Comparison of ENCODE assay signal across 16 cellular contexts in the genomic region with DNA sequence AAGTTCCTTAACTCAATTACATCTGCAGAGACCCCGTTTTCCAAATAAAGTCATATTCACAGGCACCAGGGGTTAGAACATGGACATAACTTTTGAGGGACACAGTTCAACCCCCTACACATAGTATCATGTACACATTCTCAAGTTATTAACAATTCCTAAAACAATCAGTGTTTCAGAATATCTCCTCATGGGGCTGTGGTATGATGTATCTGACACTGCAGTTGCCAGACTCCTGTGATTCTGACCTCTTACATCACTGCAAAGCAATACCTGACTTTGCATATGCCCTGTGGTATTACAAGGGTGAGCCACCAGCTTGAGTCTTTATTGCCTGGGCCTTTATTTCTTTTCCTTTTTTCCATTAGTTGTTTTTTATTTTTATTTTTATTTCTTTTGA.
DNase-seq lines count a peak whose midpoint lies in the region; ATAC-seq and TF ChIP-seq lines count a peak whose summit lies in the region.
"Had no signal": no experiment of that assay in that cellular context is flagged by ENCODE, and none has a peak within 500 bp of the region (broad histone marks: within the 10 kb centered on the region; RNA-seq: fewer than 3 reads in every experiment).

No MANE protein-coding gene starts in this region.

- H3K27ac ChIP-seq in ACC112 (ENCODE audit: low read depth, low read length) (0 out of 2 replicates have a peak overlapping the region, but pooled peaks have one; percentile 18), Panc1 (ENCODE audit: low read length) (peak overlapping the region; percentile 68; the same call in 1 of the 2 replicates), transverse colon (no peak overlapping the region)
- H3K27ac ChIP-seq: C4-2B had no signal

- no peak for TF ChIP-seq EP300 in transverse colon (IDR thresholded peaks at IDR 0.05; ENCODE audit: low read depth)

- no peak for DNase-seq in Panc1 (ENCODE audit: low read depth, low spot score)
- DNase-seq in renal cortical epithelial cell (ENCODE audit: low read depth) = peak; percentile 43
- DNase-seq in transverse colon = no peak
- DNase-seq in putamen (ENCODE audit: low spot score) = no peak
- DNase-seq: BE2C; CD8-positive, alpha-beta T cell; COR-L47; DMS153; DMS79 treated with DMSO at 0.1 percent for 48 hours; GDM1; GOT3; H9 had no signal

- no peak overlapping the region for H3K4me3 Mint-ChIP-seq in dendritic cell treated with granulocyte-macrophage colony-stimulating factor and Interleukin-4, amounts not matched to agents 40 ng/mL and 50 ng/mL, for 4 days
- H3K4me3 Mint-ChIP-seq: CD8-positive, alpha-beta T cell; H9 had no signal

- no peaks in the 10 kb centered on the region for H3K36me3 Mint-ChIP-seq in dendritic cell treated with granulocyte-macrophage colony-stimulating factor and Interleukin-4, amounts not matched to agents 40 ng/mL and 50 ng/mL, for 4 days (ENCODE audit: low read depth)
- H3K36me3 Mint-ChIP-seq: CD8-positive, alpha-beta T cell had no signal

- POLR2A ChIA-PET in Panc1 (lab: Charles Lee) = no interaction called here

- H3K9me3 Mint-ChIP-seq in dendritic cell treated with granulocyte-macrophage colony-stimulating factor and Interleukin-4, amounts not matched to agents 40 ng/mL and 50 ng/mL, for 4 days = no peaks in the 10 kb centered on the region
- H3K9me3 Mint-ChIP-seq: CD8-positive, alpha-beta T cell had no signal

- H2AFZ ChIP-seq in ACC112 (ENCODE audit: low read length, unreplicated experiment) = no peak overlapping the region

- 36% methylated on average over 1 of the region's 1 CpG; no CpG with 5 or more reads in 1 of the 2 donors for WGBS in transverse colon (ENCODE audit: low coverage in 1 of 2), 2 donors

- CTCF ChIA-PET in Panc1 (lab: Charles Lee) = no interaction called here

- no peak for ATAC-seq in Panc1
- ATAC-seq in GM21390 (IDR thresholded peaks at IDR 0.05; ENCODE audit: unreplicated experiment) = no peak
- ATAC-seq: CD8-positive, alpha-beta T cell had no signal

- H3K4me3 ChIP-seq in ACC112 (ENCODE audit: low read depth, low read length) (no peak overlapping the region), Panc1 (ENCODE audit: low read depth in 2 of 2, low read length in 2 of 2) (no peak overlapping the region), transverse colon (no peak overlapping the region)

- H3K4me1 ChIP-seq in ACC112 (ENCODE audit: control insufficient read depth, insufficient read depth, low read length, unreplicated experiment) (peaks cover 44% of the 10 kb centered on the region), Panc1 (ENCODE audit: control insufficient read depth, insufficient read depth, low read length) (peaks cover 28% of the 10 kb centered on the region), transverse colon (peaks cover 0 to 10% (median 3%) of the 10 kb centered on the region in 4 donors)

- H3K9me3 ChIP-seq in Panc1 (ENCODE audit: control insufficient read depth, insufficient read depth, low read depth, low read length) (no peaks in the 10 kb centered on the region; the same call in 1 of the 2 replicates), transverse colon (no peaks in the 10 kb centered on the region)
- H3K9me3 ChIP-seq: BE2C had no signal

- TF ChIP-seq CTCF in Panc1 (IDR thresholded peaks at IDR 0.05) (no peak), transverse colon (IDR thresholded peaks at IDR 0.05) (no peak)

- intact Hi-C loops in Panc1 (cut with micrococcal nuclease; ENCODE audit: unreplicated experiment) = loop anchor here (5.0 kb wide), 1 partner anchor 530 kb away; the partner anchor contains the start of gene FJX1
- intact Hi-C loops in dendritic cell treated with granulocyte-macrophage colony-stimulating factor and Interleukin-4, amounts not matched to agents 40 ng/mL and 50 ng/mL, for 4 days (cut with micrococcal nuclease) = no loop called here
- intact Hi-C loops in transverse colon (cut with DNase I; ENCODE audit: low total_unique reads) = no loop called here

- peaks cover 38% of the 10 kb centered on the region for H3K4me1 Mint-ChIP-seq in dendritic cell treated with granulocyte-macrophage colony-stimulating factor and Interleukin-4, amounts not matched to agents 40 ng/mL and 50 ng/mL, for 4 days (ENCODE audit: low read depth)

- in situ Hi-C loops in Panc1 (cut with HindIII; ENCODE audit: low pct_unique_long_range_greater_than_20kb, low sequenced_read_pairs) (no loop called here), transverse colon (cut with MboI; ENCODE audit: low pct_ligation_motif_present in 1 of 4, low pct_unique_long_range_greater_than_20kb in 1 of 4, low sequenced_read_pairs in 3 of 4) (loop anchor here in 3 of 4 donors (25.0 kb wide), 1 partner anchor 535 kb away; the partner anchor contains the start of gene FJX1 (in 3 of the 3))

- peak overlapping the region; percentile 72 for H3K27ac Mint-ChIP-seq in dendritic cell treated with granulocyte-macrophage colony-stimulating factor and Interleukin-4, amounts not matched to agents 40 ng/mL and 50 ng/mL, for 4 days
- H3K27ac Mint-ChIP-seq: CD8-positive, alpha-beta T cell; H9 had no signal

- no peaks in the 10 kb centered on the region for H3K36me3 ChIP-seq in ACC112 (ENCODE audit: insufficient read depth, low read length)
- H3K36me3 ChIP-seq in Panc1 (ENCODE audit: control insufficient read depth, insufficient read depth, low read length) = no peaks in the 10 kb centered on the region
- no peaks in the 10 kb centered on the region for H3K36me3 ChIP-seq in transverse colon
- H3K36me3 ChIP-seq: BE2C had no signal

- no TSS peak for BruUV-seq in Panc1 (replicated peaks; lab: Mats Ljungman, UMichigan)

- H3K27me3 ChIP-seq in ACC112 (ENCODE audit: insufficient read depth, low read length) (no peaks in the 10 kb centered on the region), Panc1 (ENCODE audit: control insufficient read depth, insufficient read depth, low read length) (no peaks in the 10 kb centered on the region), transverse colon (no peaks in the 10 kb centered on the region)
- H3K27me3 ChIP-seq: BE2C had no signal

- peaks cover 2% of the 10 kb centered on the region for H3K27me3 Mint-ChIP-seq in dendritic cell treated with granulocyte-macrophage colony-stimulating factor and Interleukin-4, amounts not matched to agents 40 ng/mL and 50 ng/mL, for 4 days

- H3K79me2 ChIP-seq in ACC112 (ENCODE audit: control insufficient read depth, insufficient read depth, low read length, unreplicated experiment) = no peaks in the 10 kb centered on the region

- TF ChIP-seq POLR2A in transverse colon (IDR thresholded peaks at IDR 0.05) = no peak

Comparison
In these comparisons a context has a peak if more than half of its experiments do, and no peak if none do; other contexts are left out.
1. H3K27ac ChIP-seq: peak in ACC112 (single experiment) and Panc1 (single experiment); none in transverse colon (0 of 4).